33 cellular contexts compared by ENCODE assay signal in the genomic region with DNA sequence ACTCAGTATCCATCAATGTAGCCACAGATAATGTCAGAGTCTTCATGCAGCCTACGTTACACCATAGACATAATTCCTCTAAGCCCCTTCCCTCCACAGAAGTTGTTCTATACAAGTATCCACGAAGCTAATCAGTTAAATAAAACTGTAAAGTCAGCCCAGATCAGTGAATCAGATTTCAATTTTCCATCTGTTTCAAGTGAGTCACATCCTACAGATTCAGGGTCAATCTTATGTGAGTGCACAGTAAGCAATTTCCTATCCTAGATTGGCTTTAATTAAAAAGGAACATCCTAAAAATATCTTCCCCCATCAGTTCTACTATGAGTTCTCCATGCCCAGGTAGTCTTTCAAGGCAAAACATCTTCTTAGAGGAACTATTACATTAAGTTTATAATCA.
"Had no signal": no experiment of that assay in that cellular context is flagged by ENCODE, and none has a peak within 500 bp of the region (broad histone marks: within the 10 kb centered on the region; RNA-seq: fewer than 3 reads in every experiment).

No MANE protein-coding gene starts in this region.

- H3K4me1 ChIP-seq: breast epithelium, left lung, lower lobe of right lung, sigmoid colon, upper lobe of left lung had no signal

- H2AFZ ChIP-seq: neural progenitor cell had no signal

- H3K36me3 ChIP-seq: breast epithelium, left lung, lower lobe of right lung, neural progenitor cell, sigmoid colon, upper lobe of left lung had no signal

- H3K9me3 Mint-ChIP-seq: activated CD4-positive, alpha-beta memory T cell treated with anti-CD3 and anti-CD28 coated beads, Interleukin-2, amount 10 ng/mL, durations not matched to agents 7 days and 5 days; activated T-cell treated with anti-CD3 and anti-CD28 coated beads, Interleukin-2, amount 50 U/mL, for 24 hours; activated T-helper 17 cell treated with anti-CD3 and anti-CD28 coated beads, Interleukin-2, amount 50 U/mL, for 72 hours; central memory CD8-positive, alpha-beta T cell; natural killer cell; neural progenitor cell; stimulated activated memory B cell treated with anti-CD40 and anti-IgM and Interleukin-4, amounts not matched to agents 10 μg/mL and 1 μg/mL and 100 μg/mL, for 72 hours; stimulated activated naive CD8-positive, alpha-beta T cell treated with anti-CD3 and anti-CD28 coated beads, Interleukin-15, amount 100 ng/mL, for 72 hours; WTC11 had no signal

- FAIRE-seq: colon, endometrium, frontal cortex, islet of Langerhans had no signal

- H3K27me3 Mint-ChIP-seq: activated T-helper 17 cell treated with anti-CD3 and anti-CD28 coated beads, Interleukin-2, amount 50 U/mL, for 72 hours; central memory CD8-positive, alpha-beta T cell; stimulated activated memory B cell treated with anti-CD40 and anti-IgM and Interleukin-4, amounts not matched to agents 10 μg/mL and 1 μg/mL and 100 μg/mL, for 72 hours; T-helper 17 cell had no signal

- H3K4me3 Mint-ChIP-seq: activated CD4-positive, alpha-beta memory T cell treated with anti-CD3 and anti-CD28 coated beads, Interleukin-2, amount 10 ng/mL, durations not matched to agents 7 days and 5 days; activated CD4-positive, alpha-beta T cell treated with anti-CD3 and anti-CD28 coated beads, Interleukin-2, amount 10 ng/mL, durations not matched to agents 7 days and 5 days; activated T-cell treated with anti-CD3 and anti-CD28 coated beads, Interleukin-2, amount 50 U/mL, for 24 hours; activated T-helper 17 cell treated with anti-CD3 and anti-CD28 coated beads, Interleukin-2, amount 50 U/mL, for 72 hours; central memory CD8-positive, alpha-beta T cell; natural killer cell; neural progenitor cell; stimulated activated memory B cell treated with anti-CD40 and anti-IgM and Interleukin-4, amounts not matched to agents 10 μg/mL and 1 μg/mL and 100 μg/mL, for 72 hours; stimulated activated naive CD8-positive, alpha-beta T cell treated with anti-CD3 and anti-CD28 coated beads, Interleukin-15, amount 100 ng/mL, for 72 hours; T-helper 17 cell; WTC11 had no signal

- H3K4me1 Mint-ChIP-seq: activated T-helper 17 cell treated with anti-CD3 and anti-CD28 coated beads, Interleukin-2, amount 50 U/mL, for 72 hours; central memory CD8-positive, alpha-beta T cell; natural killer cell; stimulated activated memory B cell treated with anti-CD40 and anti-IgM and Interleukin-4, amounts not matched to agents 10 μg/mL and 1 μg/mL and 100 μg/mL, for 72 hours; stimulated activated naive CD8-positive, alpha-beta T cell treated with anti-CD3 and anti-CD28 coated beads, Interleukin-15, amount 100 ng/mL, for 72 hours; T-helper 17 cell had no signal

- H3K9ac ChIP-seq: neural progenitor cell had no signal

- H3K4me3 ChIP-seq: breast epithelium, left lung, lower lobe of right lung, neural progenitor cell, sigmoid colon, smooth muscle cell, upper lobe of left lung had no signal

- H3K27ac Mint-ChIP-seq: activated CD4-positive, alpha-beta memory T cell treated with anti-CD3 and anti-CD28 coated beads, Interleukin-2, amount 10 ng/mL, durations not matched to agents 7 days and 5 days; activated CD4-positive, alpha-beta T cell treated with anti-CD3 and anti-CD28 coated beads, Interleukin-2, amount 10 ng/mL, durations not matched to agents 7 days and 5 days; activated T-cell treated with anti-CD3 and anti-CD28 coated beads, Interleukin-2, amount 50 U/mL, for 24 hours; activated T-helper 17 cell treated with anti-CD3 and anti-CD28 coated beads, Interleukin-2, amount 50 U/mL, for 72 hours; natural killer cell; neural progenitor cell; stimulated activated memory B cell treated with anti-CD40 and anti-IgM and Interleukin-4, amounts not matched to agents 10 μg/mL and 1 μg/mL and 100 μg/mL, for 72 hours; T-helper 17 cell; WTC11 had no signal

- H3K36me3 Mint-ChIP-seq: natural killer cell; neural progenitor cell; stimulated activated memory B cell treated with anti-CD40 and anti-IgM and Interleukin-4, amounts not matched to agents 10 μg/mL and 1 μg/mL and 100 μg/mL, for 72 hours; WTC11 had no signal

- H3K9me3 ChIP-seq: breast epithelium, left lung, lower lobe of right lung, sigmoid colon, upper lobe of left lung had no signal

- H3K27me3 ChIP-seq: breast epithelium, left lung, neural progenitor cell, sigmoid colon, upper lobe of left lung had no signal

- DNase-seq: activated CD4-positive, alpha-beta memory T cell treated with anti-CD3 and anti-CD28 coated beads, Interleukin-2, amount 10 ng/mL, durations not matched to agents 7 days and 5 days; activated CD4-positive, alpha-beta T cell treated with anti-CD3 and anti-CD28 coated beads for 1 hour; activated CD4-positive, alpha-beta T cell treated with anti-CD3 and anti-CD28 coated beads, Interleukin-2, amount 10 ng/mL, durations not matched to agents 7 days and 5 days; activated CD8-positive, alpha-beta memory T cell treated with anti-CD3 and anti-CD28 coated beads, Interleukin-2, amount 50 U/mL, for 48 hours; activated gamma-delta T cell treated with Interleukin-2 at 50 U/mL for 16 hours; activated naive CD4-positive, alpha-beta T cell treated with anti-CD3 and anti-CD28 coated beads, Interleukin-2, amount 50 U/mL, for 16 hours; activated T-cell treated with anti-CD3 and anti-CD28 coated beads, Interleukin-2, amount 50 U/mL, for 24 hours; amniotic stem cell; effector CD8-positive, alpha-beta T cell; left lung; lower lobe of right lung; mesenchymal stem cell; natural killer cell; retina; sigmoid colon; stimulated activated CD4-positive, alpha-beta T cell treated with anti-CD3 and anti-CD28 coated beads, Interleukin-1b, Interleukin-23, amount 100 ng/mL, for 48 hours; stimulated activated CD4-positive, alpha-beta T cell treated with anti-CD3 and anti-CD28 coated beads, Interleukin-4, amount 100 ng/mL, for 4 hours; stimulated activated CD8-positive, alpha-beta memory T cell treated with anti-CD3 and anti-CD28 coated beads, Interleukin-4, amount 100 ng/mL, for 48 hours; stimulated activated naive CD8-positive, alpha-beta T cell treated with anti-CD3 and anti-CD28 coated beads, Interleukin-15, amount 100 ng/mL, for 72 hours; substantia nigra; T-helper 17 cell; upper lobe of left lung had no signal

- ATAC-seq: activated T-helper 17 cell treated with anti-CD3 and anti-CD28 coated beads, Interleukin-2, amount 50 U/mL, for 72 hours; left lung; lower lobe of right lung; natural killer cell; stimulated activated memory B cell treated with anti-CD40 and anti-IgM and Interleukin-4, amounts not matched to agents 10 μg/mL and 1 μg/mL and 100 μg/mL, for 72 hours; stimulated activated naive CD8-positive, alpha-beta T cell treated with anti-CD3 and anti-CD28 coated beads, Interleukin-15, amount 100 ng/mL, for 72 hours; T-helper 17 cell; WTC11 had no signal

- H3K4me2 ChIP-seq: neural progenitor cell, smooth muscle cell had no signal

- H3K27ac ChIP-seq: breast epithelium, left lung, lower lobe of right lung, neural progenitor cell, sigmoid colon, upper lobe of left lung had no signal
